Comparison of ENCODE assay signal across 1 cellular context in genomic region chr13:110465696-110466095, GRCh38.
A peak's percentile ranks its signal among the peaks of the same experiment; 100 is the strongest.
TF ChIP-seq lines count a peak whose summit lies in the region.

No MANE protein-coding gene starts in this region.

TF ChIP-seq in HepG2, 621 proteins besides CTCF, POLR2A, EP300 and RAD21:
- TF ChIP-seq RERE (CRISPR knock-in tag; IDR thresholded peaks at IDR 0.05; ENCODE audit: low read depth) (no peak), SMAD3 (CRISPR knock-in tag; IDR thresholded peaks at IDR 0.05) (no peak), ZNF552 (CRISPR knock-in tag; IDR thresholded peaks at IDR 0.05; ENCODE audit: borderline replicate concordance) (no peak), BHLHE40 (IDR thresholded peaks at IDR 0.05; ENCODE audit: low read length) (peak; percentile 26; the same call in 1 of the 2 replicates), ZNF569 (CRISPR knock-in tag; IDR thresholded peaks at IDR 0.05; ENCODE audit: borderline replicate concordance) (no peak)
